24 cellular contexts compared by ENCODE assay signal in the genomic region with DNA sequence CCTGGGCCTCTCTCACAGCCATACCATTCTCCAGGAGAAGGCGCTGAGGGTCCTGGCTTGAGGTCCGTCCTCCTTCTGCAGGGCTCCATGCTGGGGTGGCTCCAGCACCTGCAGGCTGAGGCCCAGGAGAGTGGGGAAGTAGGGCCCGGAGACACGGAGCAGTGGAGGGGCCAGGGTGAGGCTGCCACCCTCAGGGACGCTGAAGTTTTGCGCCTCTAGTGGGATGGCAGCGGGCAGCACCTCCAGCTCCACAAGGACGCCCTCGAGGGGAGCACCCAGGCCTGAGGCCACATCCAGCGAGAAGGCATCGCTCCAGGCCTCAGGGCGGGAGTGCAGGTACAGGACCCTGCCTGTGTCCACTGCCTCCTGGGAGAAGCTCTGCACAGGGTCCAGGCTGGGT. TPM values are rescaled to one million over a fixed set of nuclear protein-coding genes. Genes with fewer than 3 reads are reported as not detected.
"Had no signal": no experiment of that assay in that cellular context is flagged by ENCODE, and none has a peak within 500 bp of the region (broad histone marks: within the 10 kb centered on the region; RNA-seq: fewer than 3 reads in every experiment).

No MANE protein-coding gene starts in this region.

- H3K27ac ChIP-seq: cardiac muscle cell, epithelial cell of prostate, lower lobe of right lung, stomach, suprapubic skin, VCaP had no signal

- H3K4me2 ChIP-seq: smooth muscle cell had no signal

- DNase-seq: activated CD4-positive, alpha-beta memory T cell treated with anti-CD3 and anti-CD28 coated beads, Interleukin-2, amount 10 ng/mL, durations not matched to agents 7 days and 5 days; activated CD4-positive, alpha-beta T cell treated with anti-CD3 and anti-CD28 coated beads, Interleukin-2, amount 10 ng/mL, durations not matched to agents 24 days and 14 days; activated effector memory CD4-positive, alpha-beta T cell treated with anti-CD3 and anti-CD28 coated beads, Interleukin-2, amount 50 U/mL, for 16 hours; activated naive CD4-positive, alpha-beta T cell treated with anti-CD3 and anti-CD28 coated beads, Interleukin-2, amount 10 ng/mL, durations not matched to agents 7 days and 5 days; activated T-cell treated with anti-CD3 and anti-CD28 coated beads, Interleukin-2, amount 50 U/mL, for 72 hours; heart left ventricle; kidney; lower lobe of right lung; naive B cell; occipital lobe; posterior cingulate gyrus; stimulated activated CD4-positive, alpha-beta T cell treated with anti-CD3 and anti-CD28 coated beads, Interleukin-15, amount 100 ng/mL, for 24 hours; stomach had no signal

- H3K9me3 ChIP-seq: heart left ventricle, lower lobe of right lung, stomach, suprapubic skin, tibial nerve had no signal

- H3K27me3 ChIP-seq: cardiac muscle cell, heart left ventricle, stomach, tibial nerve had no signal

- H3K4me3 ChIP-seq: cardiac muscle cell, heart left ventricle, lower lobe of right lung, smooth muscle cell, stomach, suprapubic skin, tibial nerve had no signal

- H3K36me3 ChIP-seq: cardiac muscle cell, lower lobe of right lung had no signal

- ATAC-seq: activated CD4-positive, CD25-positive, alpha-beta regulatory T cell treated with anti-CD3 and anti-CD28 coated beads, Interleukin-2, amount 50 U/mL, for 24 hours; activated T-cell treated with anti-CD3 and anti-CD28 coated beads, Interleukin-2, amount 50 U/mL, for 72 hours; heart left ventricle; lower lobe of right lung; sciatic nerve; stimulated activated memory B cell treated with anti-CD40 and anti-IgM and Interleukin-4, amounts not matched to agents 10 μg/mL and 1 μg/mL and 100 μg/mL, for 72 hours had no signal

RNA-seq across cellular contexts. Expression of a gene that starts 27.5 kb away (rescaled TPM):
- total RNA-seq: activated CD4-positive, alpha-beta memory T cell treated with anti-CD3 and anti-CD28 coated beads, Interleukin-2, amount 10 ng/mL, durations not matched to agents 7 days and 5 days; activated CD4-positive, alpha-beta T cell treated with anti-CD3 and anti-CD28 coated beads, Interleukin-2, amount 10 ng/mL, durations not matched to agents 24 days and 14 days; activated T-cell treated with anti-CD3 and anti-CD28 coated beads, Interleukin-2, amount 50 U/mL, for 72 hours; T-helper 2 cell treated with Interferon-gamma antibody and Interleukin-4, amounts not matched to agents 100 ng/mL and 5 ng/mL, for 36 hours had no signal
- polyA plus RNA-seq: neural cell had no signal
